In genomic region chr17:20206068-20206467, GRCh38 we compare ENCODE assay signal across 12 cellular contexts.
DNase-seq lines count a peak whose midpoint lies in the region; ATAC-seq and TF ChIP-seq lines count a peak whose summit lies in the region.
"Had no signal": no experiment of that assay in that cellular context is flagged by ENCODE, and none has a peak within 500 bp of the region (broad histone marks: within the 10 kb centered on the region; RNA-seq: fewer than 3 reads in every experiment).

No MANE protein-coding gene starts in this region.

- peak overlapping the region; percentile 11 for H3K4me3 Mint-ChIP-seq in MCF 10A (ENCODE audit: unreplicated experiment)
- H3K4me3 Mint-ChIP-seq in activated T-helper 1 cell treated with anti-CD3 and anti-CD28 coated beads, Interleukin-12 subunit alpha, Interleukin-12 subunit beta, Interleukin-2, Interleukin-4 antibody, amounts not matched to agents 30 ng/mL and 10 ng/mL and 1 ng/mL, durations not matched to agents 14 hours and 24 hours and 36 hours, result no peak overlapping the region
- H3K4me3 Mint-ChIP-seq: T-helper 17 cell had no signal

- POLR2A ChIA-PET in MCF 10A (lab: Yijun Ruan, JAX), result interaction anchor here (0.7 to 6.3 kb wide), 8 partner anchors 10 to 833 kb away, joined by 3 to 49 read pairs (median 5); no protein-coding TSS in a partner anchor

- no peaks in the 10 kb centered on the region for H3K27me3 Mint-ChIP-seq in MCF 10A (ENCODE audit: insufficient read depth, unreplicated experiment)
- peaks cover 1% of the 10 kb centered on the region for H3K27me3 Mint-ChIP-seq in activated T-helper 1 cell treated with anti-CD3 and anti-CD28 coated beads, Interleukin-12 subunit alpha, Interleukin-12 subunit beta, Interleukin-2, Interleukin-4 antibody, amounts not matched to agents 30 ng/mL and 10 ng/mL and 1 ng/mL, durations not matched to agents 14 hours and 24 hours and 36 hours (ENCODE audit: insufficient read depth)
- H3K27me3 Mint-ChIP-seq: T-helper 17 cell had no signal

- ATAC-seq in lung (ENCODE audit: insufficient read depth, low FRiP score) (peak; percentile 77), upper lobe of right lung (peak; percentile 90), HG03039 (IDR thresholded peaks at IDR 0.05; ENCODE audit: unreplicated experiment) (no peak)
- ATAC-seq: gastrocnemius medialis, T-helper 17 cell had no signal

- no TSS peak for BruUV-seq in MCF 10A (replicated peaks; lab: Mats Ljungman, UMichigan)

- H3K36me3 Mint-ChIP-seq in MCF 10A (ENCODE audit: insufficient read depth, unreplicated experiment), result no peaks in the 10 kb centered on the region
- no peaks in the 10 kb centered on the region for H3K36me3 Mint-ChIP-seq in activated T-helper 1 cell treated with anti-CD3 and anti-CD28 coated beads, Interleukin-12 subunit alpha, Interleukin-12 subunit beta, Interleukin-2, Interleukin-4 antibody, amounts not matched to agents 30 ng/mL and 10 ng/mL and 1 ng/mL, durations not matched to agents 14 hours and 24 hours and 36 hours (ENCODE audit: low read depth)

- H3K27me3 ChIP-seq in breast epithelium (no peaks in the 10 kb centered on the region), lung (ENCODE audit: control insufficient read depth, insufficient read depth) (no peaks in the 10 kb centered on the region), upper lobe of right lung (no peaks in the 10 kb centered on the region), vagina (no peaks in the 10 kb centered on the region)
- H3K27me3 ChIP-seq: gastrocnemius medialis had no signal

- H3K9me3 ChIP-seq in breast epithelium (no peaks in the 10 kb centered on the region), lung (ENCODE audit: control insufficient read depth in 2 of 2, insufficient read depth in 1 of 2, low read length in 1 of 2) (no peaks in the 10 kb centered on the region), upper lobe of right lung (no peaks in the 10 kb centered on the region), vagina (no peaks in the 10 kb centered on the region)
- H3K9me3 ChIP-seq: gastrocnemius medialis had no signal

- no peak for TF ChIP-seq POLR2A in breast epithelium (IDR thresholded peaks at IDR 0.05)
- TF ChIP-seq POLR2A in vagina (IDR thresholded peaks at IDR 0.05), result no peak

- no peaks in the 10 kb centered on the region for H3K9me3 Mint-ChIP-seq in MCF 10A (ENCODE audit: unreplicated experiment)
- no peaks in the 10 kb centered on the region for H3K9me3 Mint-ChIP-seq in activated T-helper 1 cell treated with anti-CD3 and anti-CD28 coated beads, Interleukin-12 subunit alpha, Interleukin-12 subunit beta, Interleukin-2, Interleukin-4 antibody, amounts not matched to agents 30 ng/mL and 10 ng/mL and 1 ng/mL, durations not matched to agents 14 hours and 24 hours and 36 hours

- peak overlapping the region; percentile 81 for H3K27ac Mint-ChIP-seq in MCF 10A (ENCODE audit: low read depth, unreplicated experiment)
- no peak overlapping the region for H3K27ac Mint-ChIP-seq in activated T-helper 1 cell treated with anti-CD3 and anti-CD28 coated beads, Interleukin-12 subunit alpha, Interleukin-12 subunit beta, Interleukin-2, Interleukin-4 antibody, amounts not matched to agents 30 ng/mL and 10 ng/mL and 1 ng/mL, durations not matched to agents 14 hours and 24 hours and 36 hours

- intact Hi-C loops in MCF 10A (cut with micrococcal nuclease) (loop anchor here (5.0 kb wide), 1 partner anchor 49 kb away; no protein-coding TSS in a partner anchor), breast epithelium (cut with DNase I; ENCODE audit: low total_unique reads) (no loop called here), upper lobe of right lung (cut with DNase I) (no loop called here), vagina (cut with DNase I) (no loop called here)
- intact Hi-C loops in activated T-helper 1 cell treated with anti-CD3 and anti-CD28 coated beads, Interleukin-12 subunit alpha, Interleukin-12 subunit beta, Interleukin-2, Interleukin-4 antibody, amounts not matched to agents 30 ng/mL and 10 ng/mL and 1 ng/mL, durations not matched to agents 14 hours and 24 hours and 36 hours (cut with micrococcal nuclease), result no loop called here

- DNase-seq in MCF 10A (ENCODE audit: unreplicated experiment) (peak; percentile 52), breast epithelium (ENCODE audit: low spot score in 2 of 2) (no peak), activated T-cell treated with anti-CD3 and anti-CD28 coated beads for 4 hours (peak; percentile 21), lung (ENCODE audit: low spot score) (no peak), upper lobe of right lung (no peak), vagina (ENCODE audit: extremely low spot score in 2 of 2) (no peak)
- no peak for DNase-seq in activated T-helper 1 cell treated with anti-CD3 and anti-CD28 coated beads, Interleukin-12 subunit alpha, Interleukin-12 subunit beta, Interleukin-2, Interleukin-4 antibody, amounts not matched to agents 30 ng/mL and 10 ng/mL and 1 ng/mL, durations not matched to agents 14 hours and 24 hours and 36 hours (ENCODE audit: low spot score)
- DNase-seq: C1 segment of cervical spinal cord, gastrocnemius medialis, NCI-H1930, T-helper 17 cell had no signal

- H3K4me3 ChIP-seq in breast epithelium, result no peak overlapping the region
- no peak overlapping the region for H3K4me3 ChIP-seq in lung
- no peak overlapping the region for H3K4me3 ChIP-seq in upper lobe of right lung
- H3K4me3 ChIP-seq in vagina, result no peak overlapping the region
- H3K4me3 ChIP-seq: gastrocnemius medialis had no signal

- TF ChIP-seq CTCF in MCF 10A (IDR thresholded peaks at IDR 0.05; ENCODE audit: unreplicated experiment), result no peak
- no peak for TF ChIP-seq CTCF in breast epithelium (IDR thresholded peaks at IDR 0.05)
- no peak for TF ChIP-seq CTCF in lung (IDR thresholded peaks at IDR 0.05; ENCODE audit: control extremely low read depth, extremely low read depth)
- TF ChIP-seq CTCF in upper lobe of right lung (IDR thresholded peaks at IDR 0.05), result no peak
- no peak for TF ChIP-seq CTCF in vagina (IDR thresholded peaks at IDR 0.05)

- H3K36me3 ChIP-seq in breast epithelium, result no peaks in the 10 kb centered on the region
- H3K36me3 ChIP-seq in lung (ENCODE audit: control insufficient read depth in 2 of 2, insufficient read depth in 2 of 2, low read length in 2 of 2), result peaks cover 0 to 1% of the 10 kb centered on the region in 2 donors
- no peaks in the 10 kb centered on the region for H3K36me3 ChIP-seq in upper lobe of right lung
- H3K36me3 ChIP-seq in vagina, result no peaks in the 10 kb centered on the region
- H3K36me3 ChIP-seq: gastrocnemius medialis had no signal

- peaks cover 36% of the 10 kb centered on the region for H3K4me1 Mint-ChIP-seq in MCF 10A (ENCODE audit: insufficient read depth, unreplicated experiment)
- H3K4me1 Mint-ChIP-seq in activated T-helper 1 cell treated with anti-CD3 and anti-CD28 coated beads, Interleukin-12 subunit alpha, Interleukin-12 subunit beta, Interleukin-2, Interleukin-4 antibody, amounts not matched to agents 30 ng/mL and 10 ng/mL and 1 ng/mL, durations not matched to agents 14 hours and 24 hours and 36 hours (ENCODE audit: low read depth), result peaks cover 15% of the 10 kb centered on the region

- WGBS in lung, 2 donors, result 62 to 79% methylated on average over 3 of the region's 3 CpGs

- H3K4me1 ChIP-seq in breast epithelium, result no peaks in the 10 kb centered on the region
- H3K4me1 ChIP-seq in lung (ENCODE audit: control insufficient read depth in 2 of 2, insufficient read depth in 2 of 2, low read length in 2 of 2), result peaks cover 0 to 4% of the 10 kb centered on the region in 2 donors
- peaks cover 13% of the 10 kb centered on the region for H3K4me1 ChIP-seq in upper lobe of right lung
- H3K4me1 ChIP-seq in vagina, result peaks cover 14% of the 10 kb centered on the region
- H3K4me1 ChIP-seq: gastrocnemius medialis had no signal

- H3K27ac ChIP-seq in breast epithelium (no peak overlapping the region), lung (ENCODE audit: low read depth in 1 of 2, low read length in 1 of 2) (no peak overlapping the region), upper lobe of right lung (no peak overlapping the region), vagina (no peak overlapping the region)
- H3K27ac ChIP-seq: gastrocnemius medialis had no signal

- CTCF ChIA-PET in MCF 10A (lab: Yijun Ruan, JAX), result interaction anchor here (0.6 to 1.6 kb wide), 4 partner anchors 10 to 196 kb away, joined by 3 to 6 read pairs (median 4); no protein-coding TSS in a partner anchor

Comparison
In these comparisons a context has a peak if more than half of its experiments do, and no peak if none do; other contexts are left out.
1. DNase-seq: peak in MCF 10A (single experiment) and activated T-cell treated with anti-CD3 and anti-CD28 coated beads for 4 hours (single experiment); none in breast epithelium (0 of 2), lung (single experiment), upper lobe of right lung (single experiment), activated T-helper 1 cell treated with anti-CD3 and anti-CD28 coated beads, Interleukin-12 subunit alpha, Interleukin-12 subunit beta, Interleukin-2, Interleukin-4 antibody, amounts not matched to agents 30 ng/mL and 10 ng/mL and 1 ng/mL, durations not matched to agents 14 hours and 24 hours and 36 hours (single experiment) and vagina (0 of 2).